ENCODE assay signal across 16 cellular contexts in the genomic region with DNA sequence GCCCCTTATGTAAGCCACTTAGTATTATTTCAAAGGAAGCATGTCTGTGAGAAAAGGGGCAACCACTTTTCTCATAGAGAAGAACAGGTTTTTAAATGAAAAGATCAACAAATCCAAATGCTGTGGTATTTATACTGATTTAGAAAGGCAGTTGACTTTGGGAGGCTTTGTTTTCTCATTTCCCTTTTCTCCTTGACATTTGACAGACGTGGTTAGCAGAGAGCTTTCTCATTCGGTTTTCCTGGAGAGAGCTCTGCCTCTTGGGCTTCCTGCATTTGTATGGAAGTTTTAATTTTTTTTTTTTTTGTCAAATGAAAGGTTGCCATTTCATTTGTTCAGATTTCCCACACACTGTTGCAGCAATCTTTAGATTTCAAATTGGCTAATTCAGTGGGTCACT.
DNase-seq lines count a peak whose midpoint lies in the region; ATAC-seq, FAIRE-seq and TF ChIP-seq lines count a peak whose summit lies in the region.
"Had no signal": no experiment of that assay in that cellular context is flagged by ENCODE, and none has a peak within 500 bp of the region (broad histone marks: within the 10 kb centered on the region; RNA-seq: fewer than 3 reads in every experiment).

No MANE protein-coding gene starts in this region.

- H3K27me3 ChIP-seq in GM12878 (replicated peaks in 1 of 2; ENCODE audit: control insufficient read depth in 2 of 2, insufficient read depth in 2 of 2, low read length in 1 of 2) (no peaks in the 10 kb centered on the region), neural cell (ENCODE audit: insufficient read depth, low read depth, low read length) (no peaks in the 10 kb centered on the region)

- TF ChIP-seq RAD21 in GM12878 (IDR thresholded peaks at IDR 0.05; ENCODE audit: insufficient read depth, low read depth, low read length): no peak
- TF ChIP-seq RAD21 in neural cell (conservative IDR thresholded peaks at IDR 0.05): no peak

- H3K9ac ChIP-seq in GM12878 (ENCODE audit: control insufficient read depth, insufficient read depth, low read length) (no peak overlapping the region), neural cell (ENCODE audit: low read length) (no peak overlapping the region)

- H3K4me2 ChIP-seq in GM12878 (ENCODE audit: control insufficient read depth, insufficient read depth) (peak overlapping the region; percentile 29), neural cell (ENCODE audit: low read length) (no peak overlapping the region)

- H3K9me3 ChIP-seq in GM12878 (replicated peaks; ENCODE audit: control insufficient read depth, insufficient read depth, low read length) (no peaks in the 10 kb centered on the region), neural cell (ENCODE audit: low read length) (no peaks in the 10 kb centered on the region)

- no TSS peak for BruUV-seq in GM12878 (replicated peaks; lab: Mats Ljungman, UMichigan)

- H3K79me2 ChIP-seq in GM12878 (ENCODE audit: control insufficient read depth, insufficient read depth, low read length) (peaks cover 3% of the 10 kb centered on the region), neural cell (replicated peaks; ENCODE audit: insufficient read depth, low read length) (no peaks in the 10 kb centered on the region)

- RAD21 ChIA-PET in GM12878 (lab: Charles Lee; ENCODE audit: unreplicated experiment): interaction anchor here (0.7 to 1.5 kb wide), 2 partner anchors 49 to 63 kb away, joined by 3 read pairs; no protein-coding TSS in a partner anchor

- FAIRE-seq in GM12878 (lab: Jason Lieb, UNC): peak; percentile 52
- FAIRE-seq: GM19239 had no signal

- no peak for TF ChIP-seq EP300 in GM12878 (IDR thresholded peaks at IDR 0.05; ENCODE audit: borderline replicate concordance in 1 of 2, control insufficient read depth in 1 of 2, low read depth in 2 of 2, low read length in 2 of 2)
- TF ChIP-seq EP300 in neural cell (conservative IDR thresholded peaks at IDR 0.05; ENCODE audit: poor library complexity, severe bottlenecking): no peak

- H3K9me2 ChIP-seq in neural cell (ENCODE audit: insufficient read depth, low read length): no peaks in the 10 kb centered on the region

- H3K4me3 ChIP-seq in GM12878 (no peak overlapping the region), neural cell (ENCODE audit: low read length) (peak overlapping the region; percentile 24)

- no peak for TF ChIP-seq POLR2A in GM12878 (IDR thresholded peaks at IDR 0.05; ENCODE audit: low read depth, low read length)

- POLR2A ChIA-PET in GM12878 (lab: Charles Lee): interaction anchor here (1.0 kb wide), 1 partner anchor 41 kb away, joined by 5 read pairs; no protein-coding TSS in a partner anchor

- WGBS in GM12878 (ENCODE audit: insufficient coverage, insufficient replicate concordance, low lambda C conversion rate, missing lambda C conversion rate): 33% methylated on average over 2 of the region's 2 CpGs

- no peak for TF ChIP-seq CTCF in GM12878 (IDR thresholded peaks at IDR 0.05 in 2 of 3, conservative IDR thresholded peaks at IDR 0.05 in 1 of 3; ENCODE audit: control insufficient read depth in 2 of 3, extremely low read depth in 1 of 3, insufficient read depth in 1 of 3, low read depth in 3 of 3, low read length in 3 of 3)
- no peak for TF ChIP-seq CTCF in neural cell (IDR thresholded peaks at IDR 0.05; ENCODE audit: poor library complexity, severe bottlenecking)

- CTCF ChIA-PET in GM12878 (lab: Yijun Ruan, JAX): interaction anchor here (0.7 to 1.3 kb wide), 4 partner anchors 12 to 136 kb away, joined by 3 to 5 read pairs (median 4); no protein-coding TSS in a partner anchor

- in situ Hi-C loops in GM12878 (cut with MboI): no loop called here

- H3K27ac ChIP-seq in GM12878 (ENCODE audit: control insufficient read depth, insufficient read depth) (peak overlapping the region; percentile 24; the same call in 1 of the 2 replicates), neural cell (ENCODE audit: low read length) (no peak overlapping the region)

- no peaks in the 10 kb centered on the region for H3F3A ChIP-seq in neural cell (ENCODE audit: insufficient read depth, low read length, poor library complexity, severe bottlenecking)

- H2AFZ ChIP-seq in GM12878 (ENCODE audit: control insufficient read depth, low read depth, low read length) (no peak overlapping the region), neural cell (ENCODE audit: low read depth, low read length) (no peak overlapping the region)

- peaks cover 13% of the 10 kb centered on the region for H3K4me1 ChIP-seq in GM12878 (ENCODE audit: control insufficient read depth, insufficient read depth, low read length)

- intact Hi-C loops in GM12878 (cut with micrococcal nuclease; ENCODE audit: unreplicated experiment): no loop called here

- DNase-seq in EH (ENCODE audit: low read depth): peak; percentile 36
- DNase-seq in Kasumi-1 (lab: John Stamatoyannopoulos, UW): peak; percentile 17 to 37
- no peak for DNase-seq in GM12878 (ENCODE audit: low read depth, low spot score)
- no peak for DNase-seq in AG08396 (ENCODE audit: low spot score)
- DNase-seq in retina: no peak
- DNase-seq: activated CD4-positive, alpha-beta T cell treated with anti-CD3 and anti-CD28 coated beads for 4 hours; activated naive CD4-positive, alpha-beta T cell treated with Interleukin-2 at 50 U/mL for 16 hours; DMS 273 treated with DMSO at 0.1 percent for 48 hours; hippocampal formation; NCI-H1105 treated with DMSO at 0.1 percent for 48 hours; stimulated activated CD4-positive, alpha-beta T cell treated with anti-CD3 and anti-CD28 coated beads, Interleukin-4, amount 100 ng/mL, for 4 hours; T1000 had no signal

- H3K36me3 ChIP-seq in GM12878 (ENCODE audit: control insufficient read depth in 2 of 2, insufficient read depth in 2 of 2, low read length in 1 of 2): no peaks in the 10 kb centered on the region
- no peaks in the 10 kb centered on the region for H3K36me3 ChIP-seq in neural cell (ENCODE audit: insufficient read depth, low read length)

- ATAC-seq in GM12878 (peak; percentile 38; the same call in 2 of the 3 replicates), GM21825 (IDR thresholded peaks at IDR 0.05; ENCODE audit: unreplicated experiment) (no peak), HG03439 (IDR thresholded peaks at IDR 0.05; ENCODE audit: unreplicated experiment) (no peak)

- H4K20me1 ChIP-seq in GM12878 (ENCODE audit: control insufficient read depth, insufficient read depth): no peaks in the 10 kb centered on the region
- no peaks in the 10 kb centered on the region for H4K20me1 ChIP-seq in neural cell (ENCODE audit: insufficient read depth)

- SMC1A ChIA-PET in GM12878 (lab: Charles Lee; ENCODE audit: uncharacterized antibody, unreplicated experiment): interaction anchor here (1.0 to 2.2 kb wide), 8 partner anchors 11 to 172 kb away, joined by 3 to 9 read pairs (median 3); no protein-coding TSS in a partner anchor

TF ChIP-seq in GM12878, 131 proteins besides CTCF, POLR2A, EP300 and RAD21:
- no peak for TF ChIP-seq RAD51 (IDR thresholded peaks at IDR 0.05)
- TF ChIP-seq IKZF2 (IDR thresholded peaks at IDR 0.05): peak; percentile 41 to 68; a peak in 2 of 4 replicates
- TF ChIP-seq RUNX3 (IDR thresholded peaks at IDR 0.05; ENCODE audit: low read length): peak; percentile 49
- peak; percentile 75 for TF ChIP-seq SPI1 (IDR thresholded peaks at IDR 0.05; ENCODE audit: borderline replicate concordance, insufficient read depth, low read depth, low read length)
- no peak for TF ChIP-seq TBL1XR1 (IDR thresholded peaks at IDR 0.05; ENCODE audit: low read depth, low read length)
- TF ChIP-seq FOXK2 (IDR thresholded peaks at IDR 0.05): no peak
- no peak for TF ChIP-seq ZNF384 (IDR thresholded peaks at IDR 0.05; ENCODE audit: borderline replicate concordance, low read depth, low read length)
- TF ChIP-seq HDGF (IDR thresholded peaks at IDR 0.05): no peak
- TF ChIP-seq CBFB (IDR thresholded peaks at IDR 0.05; ENCODE audit: low read depth): no peak
- TF ChIP-seq, protein P1, sequence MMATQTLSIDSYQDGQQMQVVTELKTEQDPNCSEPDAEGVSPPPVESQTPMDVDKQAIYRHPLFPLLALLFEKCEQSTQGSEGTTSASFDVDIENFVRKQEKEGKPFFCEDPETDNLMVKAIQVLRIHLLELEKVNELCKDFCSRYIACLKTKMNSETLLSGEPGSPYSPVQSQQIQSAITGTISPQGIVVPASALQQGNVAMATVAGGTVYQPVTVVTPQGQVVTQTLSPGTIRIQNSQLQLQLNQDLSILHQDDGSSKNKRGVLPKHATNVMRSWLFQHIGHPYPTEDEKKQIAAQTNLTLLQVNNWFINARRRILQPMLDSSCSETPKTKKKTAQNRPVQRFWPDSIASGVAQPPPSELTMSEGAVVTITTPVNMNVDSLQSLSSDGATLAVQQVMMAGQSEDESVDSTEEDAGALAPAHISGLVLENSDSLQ (IDR thresholded peaks at IDR 0.05): peak; percentile 54
- TF ChIP-seq EED (IDR thresholded peaks at IDR 0.05; ENCODE audit: low read depth): 0 out of 2 replicates have a peak, but pooled peaks have one; percentile 13

TF ChIP-seq in neural cell, 6 proteins besides CTCF, POLR2A, EP300 and RAD21 (continues in another document):
- no peak for TF ChIP-seq SMC3 (conservative IDR thresholded peaks at IDR 0.05; ENCODE audit: poor library complexity)
- no peak for TF ChIP-seq TAF1 (IDR thresholded peaks at IDR 0.05; ENCODE audit: low read depth)
- TF ChIP-seq MXI1 (conservative IDR thresholded peaks at IDR 0.05; ENCODE audit: poor library complexity, severe bottlenecking): no peak
- TF ChIP-seq EZH2 (IDR thresholded peaks at IDR 0.05; ENCODE audit: borderline replicate concordance, insufficient read depth, low read length, poor library complexity, severe bottlenecking): no peak

Comparison
In these comparisons a context has a peak if more than half of its experiments do, and no peak if none do; other contexts are left out.
1. DNase-seq: peak in EH (single experiment) and Kasumi-1 (2 of 2); none in GM12878 (single experiment), AG08396 (single experiment) and retina (single experiment).